In the genomic region with DNA sequence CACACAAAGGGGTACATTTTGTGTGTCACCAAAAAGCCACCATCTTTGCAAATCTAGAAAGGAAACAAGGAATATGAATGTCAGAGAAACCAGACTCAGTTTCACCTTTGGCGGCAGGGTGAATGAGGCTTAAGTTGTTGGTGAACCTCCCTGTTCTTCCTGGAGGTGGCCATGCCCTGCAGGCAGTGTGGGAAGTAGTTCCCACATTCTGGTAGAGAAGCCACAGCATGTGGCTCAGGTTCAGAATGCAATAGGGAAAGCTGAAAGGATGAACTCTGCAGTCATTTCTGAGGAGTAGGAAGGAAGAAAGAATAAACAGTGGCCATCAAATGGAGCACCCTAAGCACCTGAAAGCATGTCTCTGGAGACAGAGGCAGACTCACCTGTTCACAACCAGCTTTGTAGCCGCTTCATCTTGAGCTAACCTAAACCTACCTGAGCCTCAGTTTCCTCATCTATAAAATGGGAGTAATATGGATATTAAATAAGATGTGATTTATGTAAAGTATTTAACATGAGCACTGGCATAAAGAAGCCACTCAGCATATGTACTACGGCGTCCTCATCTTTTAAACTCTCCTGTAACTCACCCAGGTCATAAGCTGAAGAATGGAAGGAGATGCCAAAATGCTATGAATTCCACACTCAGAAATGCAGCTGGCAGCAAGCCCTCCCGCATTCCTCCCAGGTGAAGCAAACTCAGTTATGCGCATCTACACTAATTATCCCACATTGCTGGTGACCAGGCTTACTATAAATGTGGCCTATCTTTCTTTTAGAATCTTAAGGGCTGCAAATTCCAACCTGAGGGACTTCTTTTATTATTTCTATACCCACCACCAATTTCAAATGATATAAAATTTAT, we compare ENCODE assay signal across 10 cellular contexts.
DNase-seq lines count a peak whose midpoint lies in the region; ATAC-seq, FAIRE-seq and TF ChIP-seq lines count a peak whose summit lies in the region.
"Had no signal": no experiment of that assay in that cellular context is flagged by ENCODE, and none has a peak within 500 bp of the region (broad histone marks: within the 10 kb centered on the region; RNA-seq: fewer than 3 reads in every experiment).

No MANE protein-coding gene starts in this region.

- no peak overlapping the region for H3K9ac ChIP-seq in parathyroid adenoma

- peak; percentile 58 for ATAC-seq in RWPE2 (ENCODE audit: low read depth)
- ATAC-seq: activated T-helper 17 cell treated with anti-CD3 and anti-CD28 coated beads, Interleukin-2, amount 50 U/mL, for 72 hours had no signal

- no peak overlapping the region for H2AFZ ChIP-seq in parathyroid adenoma

- H3K9me3 ChIP-seq in RWPE2 (ENCODE audit: severe bottlenecking) (no peaks in the 10 kb centered on the region), parathyroid adenoma (ENCODE audit: control insufficient read depth, low read length) (no peaks in the 10 kb centered on the region)
- no peaks in the 10 kb centered on the region for H3K9me3 ChIP-seq in effector memory CD4-positive, alpha-beta T cell (ENCODE audit: control insufficient read depth, low read length)
- H3K9me3 ChIP-seq: thoracic aorta had no signal

- no peak for TF ChIP-seq CTCF in RWPE2 (IDR thresholded peaks at IDR 0.05; ENCODE audit: poor library complexity, severe bottlenecking)
- TF ChIP-seq CTCF in fibroblast of mammary gland (conservative IDR thresholded peaks at IDR 0.05; ENCODE audit: control insufficient read depth, insufficient read depth, low read depth, low read length), result no peak
- TF ChIP-seq CTCF in parathyroid adenoma (IDR thresholded peaks at IDR 0.05), result no peak

- peak overlapping the region; percentile 50 for H3K4me2 ChIP-seq in parathyroid adenoma (ENCODE audit: low read length)

- H3K79me2 ChIP-seq in parathyroid adenoma, result no peaks in the 10 kb centered on the region

- H3K4me3 ChIP-seq in RWPE2 (ENCODE audit: severe bottlenecking) (no peak overlapping the region), fibroblast of mammary gland (ENCODE audit: control insufficient read depth, low read depth, low read length) (no peak overlapping the region), parathyroid adenoma (ENCODE audit: low read depth, low read length) (no peak overlapping the region)
- no peak overlapping the region for H3K4me3 ChIP-seq in effector memory CD4-positive, alpha-beta T cell (ENCODE audit: insufficient read depth, low read depth, low read length, poor library complexity, severe bottlenecking)

- H3K36me3 ChIP-seq in RWPE2 (ENCODE audit: low read depth) (no peaks in the 10 kb centered on the region), parathyroid adenoma (ENCODE audit: control insufficient read depth, insufficient read depth, low read length) (no peaks in the 10 kb centered on the region)
- H3K36me3 ChIP-seq in effector memory CD4-positive, alpha-beta T cell (ENCODE audit: control insufficient read depth, insufficient read depth, low read length), result no peaks in the 10 kb centered on the region
- H3K36me3 ChIP-seq: thoracic aorta had no signal

- no peak for FAIRE-seq in GM12892 (lab: Jason Lieb, UNC)

- peaks cover 43% of the 10 kb centered on the region for H3K4me1 ChIP-seq in RWPE2 (ENCODE audit: insufficient read depth, poor library complexity, severe bottlenecking)
- peaks cover 17% of the 10 kb centered on the region for H3K4me1 ChIP-seq in parathyroid adenoma
- H3K4me1 ChIP-seq in effector memory CD4-positive, alpha-beta T cell (ENCODE audit: control insufficient read depth, insufficient read depth, low read length, poor library complexity, severe bottlenecking), result no peaks in the 10 kb centered on the region

- in situ Hi-C loops in G401 (cut with HindIII; ENCODE audit: low sequenced_read_pairs), result no loop called here

- DNase-seq in G401 (ENCODE audit: low spot score) (peak; percentile 54), RWPE2 (ENCODE audit: low spot score) (no peak), fibroblast of mammary gland (ENCODE audit: low read depth) (peak; percentile 66), NCI-H345 (lab: John Stamatoyannopoulos, UW) (no peak), GM12892 (ENCODE audit: insufficient read length) (no peak), NCI-H82 (lab: John Stamatoyannopoulos, UW) (no peak)
- no peak for DNase-seq in effector memory CD4-positive, alpha-beta T cell

- H3K27ac ChIP-seq in RWPE2 (ENCODE audit: poor library complexity, severe bottlenecking), result peak overlapping the region; percentile 82
- H3K27ac ChIP-seq in parathyroid adenoma, result no peak overlapping the region
- no peak overlapping the region for H3K27ac ChIP-seq in effector memory CD4-positive, alpha-beta T cell (ENCODE audit: insufficient read depth, low read length, poor library complexity, severe bottlenecking)

- no peaks in the 10 kb centered on the region for H3K27me3 ChIP-seq in RWPE2 (ENCODE audit: insufficient read depth, poor library complexity, severe bottlenecking)
- no peaks in the 10 kb centered on the region for H3K27me3 ChIP-seq in parathyroid adenoma (ENCODE audit: control insufficient read depth, insufficient read depth, low read length)
- H3K27me3 ChIP-seq in effector memory CD4-positive, alpha-beta T cell (replicated peaks; ENCODE audit: control insufficient read depth, insufficient read depth, low read length, poor library complexity, severe bottlenecking), result no peaks in the 10 kb centered on the region

- no peak for TF ChIP-seq POLR2A in GM12892 (IDR thresholded peaks at IDR 0.05; ENCODE audit: low read depth, low read length)

Comparison
In these comparisons a context has a peak if more than half of its experiments do, and no peak if none do; other contexts are left out.
1. DNase-seq: peak in G401 (single experiment) and fibroblast of mammary gland (single experiment); none in RWPE2 (single experiment), NCI-H345 (single experiment), GM12892 (single experiment), NCI-H82 (single experiment) and effector memory CD4-positive, alpha-beta T cell (0 of 3).